Comparison of ENCODE assay signal across 14 cellular contexts in the genomic region with DNA sequence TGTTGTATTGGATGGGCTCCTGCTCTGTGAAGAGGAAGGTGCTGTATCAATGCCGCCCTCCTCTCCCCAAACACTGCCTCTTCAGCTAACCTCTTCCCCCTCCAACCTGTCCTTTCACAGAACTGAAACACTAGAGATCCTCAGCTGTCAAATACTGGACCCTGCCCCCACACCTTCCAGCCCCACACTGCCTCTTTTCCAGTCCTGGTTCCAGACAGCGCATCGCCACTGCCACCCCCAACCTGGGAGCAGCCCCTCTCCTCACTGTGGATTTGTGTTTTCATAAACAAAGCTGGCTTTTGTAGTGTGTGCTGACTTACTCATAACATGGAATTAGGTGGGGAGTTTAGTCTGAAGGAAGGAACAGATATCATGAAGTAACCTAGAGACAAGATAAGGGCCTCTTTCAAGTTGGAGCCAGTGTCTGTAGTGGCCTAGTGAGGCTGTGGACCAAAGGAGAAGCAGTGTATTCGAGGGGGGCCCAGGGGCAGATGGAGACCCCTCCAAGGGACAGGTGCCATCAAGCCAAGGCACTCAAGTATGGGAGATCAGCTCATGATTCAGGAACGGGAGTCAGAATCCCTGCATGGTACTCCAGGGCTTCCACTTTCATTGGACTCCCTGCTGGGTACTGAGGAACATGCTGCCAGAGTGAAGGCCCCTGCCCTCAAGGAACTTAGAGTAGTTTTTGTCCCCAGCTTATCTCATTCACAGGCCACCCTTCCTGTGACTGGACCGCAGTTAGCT. TPM values are rescaled to one million over a fixed set of nuclear protein-coding genes. Genes with fewer than 3 reads are reported as not detected.
DNase-seq lines count a peak whose midpoint lies in the region; ATAC-seq, FAIRE-seq and TF ChIP-seq lines count a peak whose summit lies in the region.
"Had no signal": no experiment of that assay in that cellular context is flagged by ENCODE, and none has a peak within 500 bp of the region (broad histone marks: within the 10 kb centered on the region; RNA-seq: fewer than 3 reads in every experiment).

No MANE protein-coding gene starts in this region.

- FAIRE-seq in small intestine (lab: Jason Lieb, UNC) = no peak
- FAIRE-seq: colon had no signal

- peak in 1 of 8 donors; percentile 2 for ATAC-seq in heart right ventricle
- ATAC-seq in HG03571 (IDR thresholded peaks at IDR 0.05; ENCODE audit: unreplicated experiment) = no peak

- H3K36me3 Mint-ChIP-seq in activated T-helper 2 cell treated with anti-CD3 and anti-CD28 coated beads, Interferon-gamma antibody, Interleukin-2, Interleukin-4, amounts not matched to agents 10 μg/mL and 5 μg/mL and 100 μg/mL, durations not matched to agents 14 hours and 24 hours and 36 hours (ENCODE audit: low read depth) = no peaks in the 10 kb centered on the region

- H3K27ac ChIP-seq in heart right ventricle = peak overlapping the region in 8 of 10 donors; percentile 19 to 79 (median 44)
- peak overlapping the region; percentile 44 to 90 (median 79) for H3K27ac ChIP-seq in thyroid gland
- H3K27ac ChIP-seq in small intestine (ENCODE audit: low read depth in 1 of 2, low read length in 1 of 2) = no peak overlapping the region
- H3K27ac ChIP-seq: parathyroid adenoma had no signal

- DNase-seq in heart right ventricle (no peak), cardiac septum (ENCODE audit: low spot score) (no peak), thyroid gland (peak in 1 of 2 donors; percentile 59), small intestine (no peak), head of caudate nucleus (no peak)
- DNase-seq in activated T-helper 2 cell treated with anti-CD3 and anti-CD28 coated beads, Interferon-gamma antibody, Interleukin-2, Interleukin-4, amounts not matched to agents 10 μg/mL and 5 μg/mL and 100 μg/mL, durations not matched to agents 14 hours and 24 hours and 36 hours (ENCODE audit: low spot score) = no peak
- DNase-seq: activated naive CD4-positive, alpha-beta T cell treated with anti-CD3 and anti-CD28 coated beads for 36 hours; NCI-H2081 treated with DMSO at 0.1 percent for 48 hours; SHP77 had no signal

- TF ChIP-seq CTCF in heart right ventricle (IDR thresholded peaks at IDR 0.05) (no peak), thyroid gland (IDR thresholded peaks at IDR 0.05) (no peak)

- H3K27ac Mint-ChIP-seq in activated T-helper 2 cell treated with anti-CD3 and anti-CD28 coated beads, Interferon-gamma antibody, Interleukin-2, Interleukin-4, amounts not matched to agents 10 μg/mL and 5 μg/mL and 100 μg/mL, durations not matched to agents 14 hours and 24 hours and 36 hours = no peak overlapping the region
- H3K27ac Mint-ChIP-seq: activated naive CD4-positive, alpha-beta T cell treated with anti-CD3 and anti-CD28 coated beads for 36 hours had no signal

- H3K4me3 Mint-ChIP-seq in activated T-helper 2 cell treated with anti-CD3 and anti-CD28 coated beads, Interferon-gamma antibody, Interleukin-2, Interleukin-4, amounts not matched to agents 10 μg/mL and 5 μg/mL and 100 μg/mL, durations not matched to agents 14 hours and 24 hours and 36 hours (ENCODE audit: low read depth) = peak overlapping the region; percentile 11
- H3K4me3 Mint-ChIP-seq: activated naive CD4-positive, alpha-beta T cell treated with anti-CD3 and anti-CD28 coated beads for 36 hours had no signal

- H3K36me3 ChIP-seq in heart right ventricle (no peaks in the 10 kb centered on the region), thyroid gland (no peaks in the 10 kb centered on the region), small intestine (ENCODE audit: control insufficient read depth in 2 of 2, insufficient read depth in 2 of 2, low read length in 2 of 2) (no peaks in the 10 kb centered on the region)

- H3K4me1 ChIP-seq in heart right ventricle (peaks cover 4 to 68% (median 44%) of the 10 kb centered on the region in 9 donors), thyroid gland (peaks cover 51 to 59% of the 10 kb centered on the region in 2 donors), small intestine (ENCODE audit: control insufficient read depth in 2 of 2, insufficient read depth in 1 of 2, low read depth in 1 of 2, low read length in 1 of 2) (no peaks in the 10 kb centered on the region)

- H3K27me3 ChIP-seq in heart right ventricle (peaks cover 0 to 60% (median 20%) of the 10 kb centered on the region in 7 donors), thyroid gland (no peaks in the 10 kb centered on the region), small intestine (ENCODE audit: control insufficient read depth in 2 of 2, insufficient read depth in 2 of 2, low read length in 2 of 2) (peaks cover 0 to 20% of the 10 kb centered on the region in 2 donors)

- intact Hi-C loops in heart right ventricle (cut with DNase I) = no loop called here
- intact Hi-C loops in cardiac septum (cut with DNase I) = no loop called here
- intact Hi-C loops in activated T-helper 2 cell treated with anti-CD3 and anti-CD28 coated beads, Interferon-gamma antibody, Interleukin-2, Interleukin-4, amounts not matched to agents 10 μg/mL and 5 μg/mL and 100 μg/mL, durations not matched to agents 14 hours and 24 hours and 36 hours (cut with micrococcal nuclease) = no loop called here
- intact Hi-C loops in thyroid gland (cut with DNase I) = no loop called here
- intact Hi-C loops in head of caudate nucleus (cut with DNase I) = no loop called here

- WGBS in heart right ventricle, 2 donors = 77 to 78% methylated on average over 6 of the region's 6 CpGs
- WGBS in thyroid gland, 2 donors = 70% methylated on average over 6 of the region's 6 CpGs
- WGBS in small intestine, 3 donors = 75 to 82% (median 82%) methylated on average over 6 of the region's 6 CpGs

- H3K4me3 ChIP-seq in heart right ventricle = peak overlapping the region in 8 of 10 donors; percentile 56 to 65 (median 63)
- peak overlapping the region; percentile 64; the same call in 1 of the 2 replicates for H3K4me3 ChIP-seq in iPS-18c (ENCODE audit: insufficient read depth, low read depth, low read length)
- H3K4me3 ChIP-seq in thyroid gland (replicated peaks in 1 of 3) = no peak overlapping the region
- H3K4me3 ChIP-seq in small intestine (ENCODE audit: low read depth in 1 of 2, low read length in 2 of 2) = no peak overlapping the region

- H3K4me1 Mint-ChIP-seq in activated T-helper 2 cell treated with anti-CD3 and anti-CD28 coated beads, Interferon-gamma antibody, Interleukin-2, Interleukin-4, amounts not matched to agents 10 μg/mL and 5 μg/mL and 100 μg/mL, durations not matched to agents 14 hours and 24 hours and 36 hours (ENCODE audit: low read depth) = peaks cover 3% of the 10 kb centered on the region

- peaks cover 71% of the 10 kb centered on the region for H3K27me3 Mint-ChIP-seq in activated T-helper 2 cell treated with anti-CD3 and anti-CD28 coated beads, Interferon-gamma antibody, Interleukin-2, Interleukin-4, amounts not matched to agents 10 μg/mL and 5 μg/mL and 100 μg/mL, durations not matched to agents 14 hours and 24 hours and 36 hours (ENCODE audit: low read depth)

- TF ChIP-seq POLR2A in thyroid gland (IDR thresholded peaks at IDR 0.05) = no peak

- H3K9me3 Mint-ChIP-seq in activated T-helper 2 cell treated with anti-CD3 and anti-CD28 coated beads, Interferon-gamma antibody, Interleukin-2, Interleukin-4, amounts not matched to agents 10 μg/mL and 5 μg/mL and 100 μg/mL, durations not matched to agents 14 hours and 24 hours and 36 hours = no peaks in the 10 kb centered on the region
- H3K9me3 Mint-ChIP-seq: activated naive CD4-positive, alpha-beta T cell treated with anti-CD3 and anti-CD28 coated beads for 36 hours had no signal

- no peaks in the 10 kb centered on the region for H3K9me3 ChIP-seq in heart right ventricle
- no peaks in the 10 kb centered on the region for H3K9me3 ChIP-seq in iPS-18c (ENCODE audit: control insufficient read depth, insufficient read depth, low read length)
- H3K9me3 ChIP-seq in thyroid gland = no peaks in the 10 kb centered on the region
- H3K9me3 ChIP-seq in small intestine (ENCODE audit: control insufficient read depth, low read depth) = no peaks in the 10 kb centered on the region

RNA-seq across cellular contexts. Expression of gene SCUBE3, which starts 2.1 kb away (rescaled TPM):
- total RNA-seq in heart right ventricle (10 to 100 TPM in 4 of 10 donors, 1 to 10 TPM in 6; 4.9 to 18.8 (median 9.0) TPM), cardiac septum (5.2 TPM), thyroid gland (100 to 1,000 TPM in 1 of 4 donors, 10 to 100 TPM in 3; 45.5 to 119 (median 66.3) TPM)
- polyA plus RNA-seq in heart right ventricle (1 to 10 TPM; 1.2 to 5.6 TPM), small intestine (under 1 TPM in 1 of 3 donors, not detected in 2; 0.12 TPM)
- total RNA-seq in activated T-helper 2 cell treated with anti-CD3 and anti-CD28 coated beads, Interferon-gamma antibody, Interleukin-2, Interleukin-4, amounts not matched to agents 10 μg/mL and 5 μg/mL and 100 μg/mL, durations not matched to agents 14 hours and 24 hours and 36 hours = not detected in 2 replicates
- total RNA-seq: activated naive CD4-positive, alpha-beta T cell treated with anti-CD3 and anti-CD28 coated beads for 36 hours; MCF 10A had no signal

RNA-seq across cellular contexts. Expression of gene ZNF76, which starts 43.7 kb away (rescaled TPM):
- total RNA-seq in heart right ventricle = 10 to 100 TPM; 29.8 to 48.9 (median 37.8) TPM
- polyA plus RNA-seq in heart right ventricle = 10 to 100 TPM; 17.9 to 67.1 TPM
- total RNA-seq in cardiac septum = 39.9 TPM
- total RNA-seq in activated T-helper 2 cell treated with anti-CD3 and anti-CD28 coated beads, Interferon-gamma antibody, Interleukin-2, Interleukin-4, amounts not matched to agents 10 μg/mL and 5 μg/mL and 100 μg/mL, durations not matched to agents 14 hours and 24 hours and 36 hours = 37.5 and 39.8 TPM in 2 replicates
- 10 to 100 TPM; 54.3 to 81.7 (median 71.6) TPM for total RNA-seq in thyroid gland
- polyA plus RNA-seq in small intestine = 10 to 100 TPM; 16.2 to 24.8 (median 24.0) TPM

Comparison
In these comparisons a context has a peak if more than half of its experiments do, and no peak if none do; other contexts are left out.
1. H3K27ac ChIP-seq: peak in heart right ventricle (8 of 10) and thyroid gland (3 of 3); none in small intestine (0 of 2).
2. H3K4me3 ChIP-seq: peak in heart right ventricle (8 of 10) and iPS-18c (single experiment); none in thyroid gland (0 of 3) and small intestine (0 of 2).